39 cellular contexts compared by ENCODE assay signal in the genomic region with DNA sequence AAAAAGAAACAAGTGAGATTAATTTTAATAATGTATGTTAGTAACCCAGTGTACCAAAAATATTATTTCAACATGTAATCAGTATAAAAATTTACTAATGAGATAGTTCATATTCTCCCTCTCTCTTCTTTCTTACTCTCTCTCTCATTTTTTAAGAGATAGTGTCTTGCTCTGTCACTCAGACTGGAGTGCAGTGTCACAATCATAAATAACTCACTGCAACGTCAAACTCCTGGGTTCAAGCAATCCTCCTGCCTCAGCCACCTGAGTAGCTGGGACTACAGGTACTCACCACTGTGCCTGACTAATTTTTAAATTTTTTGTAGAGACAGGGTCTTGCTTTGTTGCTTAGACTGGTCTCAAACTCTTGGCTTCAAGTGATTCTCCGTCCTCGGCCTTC.
"Had no signal": no experiment of that assay in that cellular context is flagged by ENCODE, and none has a peak within 500 bp of the region (broad histone marks: within the 10 kb centered on the region; RNA-seq: fewer than 3 reads in every experiment).

No MANE protein-coding gene starts in this region.

- H3K27ac ChIP-seq: adrenal gland, ascending aorta, body of pancreas, brain microvascular endothelial cell, breast epithelium had no signal

- H3K27ac Mint-ChIP-seq: activated naive CD4-positive, alpha-beta T cell treated with anti-CD3 and anti-CD28 coated beads for 36 hours; activated naive CD4-positive, alpha-beta T cell treated with anti-CD3 and anti-CD28 coated beads, Interleukin-2, amount 50 U/mL, for 24 hours; activated naive CD8-positive, alpha-beta T cell; activated naive CD8-positive, alpha-beta T cell treated with anti-CD3 and anti-CD28 coated beads for 36 hours; activated naive CD8-positive, alpha-beta T cell treated with anti-CD3 and anti-CD28 coated beads, Interleukin-2, amount 10 ng/mL, durations not matched to agents 7 days and 5 days; activated naive CD8-positive, alpha-beta T cell treated with anti-CD3 and anti-CD28 coated beads, Interleukin-2, amount 50 U/mL, for 24 hours; activated T-cell treated with anti-CD3 and anti-CD28 coated beads, Interleukin-2, amount 50 U/mL, for 24 hours; activated T-cell treated with anti-CD3 and anti-CD28 coated beads, Interleukin-2, amount 50 U/mL, for 72 hours; activated T-helper 1 cell treated with anti-CD3 and anti-CD28 coated beads, Interleukin-12 subunit alpha, Interleukin-12 subunit beta, Interleukin-2, Interleukin-4 antibody, amounts not matched to agents 30 ng/mL and 10 ng/mL and 1 ng/mL, durations not matched to agents 14 hours and 24 hours and 36 hours; activated T-helper 17 cell treated with anti-CD3 and anti-CD28 coated beads, Interleukin-2, amount 50 U/mL, for 72 hours; activated T-helper 2 cell treated with anti-CD3 and anti-CD28 coated beads, Interferon-gamma antibody, Interleukin-2, Interleukin-4, amounts not matched to agents 10 μg/mL and 5 μg/mL and 100 μg/mL, durations not matched to agents 14 hours and 24 hours and 36 hours; brain had no signal

- DNase-seq: activated effector memory CD4-positive, alpha-beta T cell treated with anti-CD3 and anti-CD28 coated beads, Interleukin-2, amount 50 U/mL, for 16 hours; activated effector memory CD4-positive, alpha-beta T cell treated with Interleukin-2 at 50 U/mL for 16 hours; activated gamma-delta T cell; activated gamma-delta T cell treated with Interleukin-2 at 50 U/mL for 16 hours; activated naive CD4-positive, alpha-beta T cell; activated naive CD4-positive, alpha-beta T cell treated with anti-CD3 and anti-CD28 coated beads for 36 hours; activated naive CD4-positive, alpha-beta T cell treated with anti-CD3 and anti-CD28 coated beads, Interleukin-2, amount 50 U/mL, for 16 hours; activated naive CD4-positive, alpha-beta T cell treated with Interleukin-2 at 50 U/mL for 16 hours; activated naive CD8-positive, alpha-beta T cell treated with anti-CD3 and anti-CD28 coated beads for 36 hours; activated naive CD8-positive, alpha-beta T cell treated with anti-CD3 and anti-CD28 coated beads, Interleukin-2, amount 10 ng/mL, durations not matched to agents 7 days and 5 days; activated naive CD8-positive, alpha-beta T cell treated with anti-CD3 and anti-CD28 coated beads, Interleukin-2, amount 50 U/mL, for 24 hours; activated T-cell treated with anti-CD3 and anti-CD28 coated beads for 4 hours; activated T-cell treated with anti-CD3 and anti-CD28 coated beads, Interleukin-2, amount 50 U/mL, for 1 hour; activated T-cell treated with anti-CD3 and anti-CD28 coated beads, Interleukin-2, amount 50 U/mL, for 24 hours; activated T-cell treated with anti-CD3 and anti-CD28 coated beads, Interleukin-2, amount 50 U/mL, for 4 hours; activated T-cell treated with anti-CD3 and anti-CD28 coated beads, Interleukin-2, amount 50 U/mL, for 48 hours; activated T-cell treated with anti-CD3 and anti-CD28 coated beads, Interleukin-2, amount 50 U/mL, for 72 hours; adrenal gland; amniotic stem cell; amygdala; anterior cingulate cortex; aorta; body of pancreas; brain microvascular endothelial cell; caudate nucleus; central memory CD4-positive, alpha-beta T cell; cerebellar nuclear complex had no signal

- H3K36me3 ChIP-seq: adrenal gland, breast epithelium had no signal

- H3K27me3 ChIP-seq: adrenal gland, ascending aorta, body of pancreas, brain microvascular endothelial cell, breast epithelium, cardiac muscle cell had no signal

- H3K9me3 ChIP-seq: adrenal gland, ascending aorta, body of pancreas, breast epithelium had no signal

- H3K27me3 Mint-ChIP-seq: activated naive CD4-positive, alpha-beta T cell treated with anti-CD3 and anti-CD28 coated beads, Interleukin-2, amount 50 U/mL, for 24 hours; activated naive CD8-positive, alpha-beta T cell; activated naive CD8-positive, alpha-beta T cell treated with anti-CD3 and anti-CD28 coated beads for 36 hours; activated naive CD8-positive, alpha-beta T cell treated with anti-CD3 and anti-CD28 coated beads, Interleukin-2, amount 10 ng/mL, durations not matched to agents 7 days and 5 days; activated naive CD8-positive, alpha-beta T cell treated with anti-CD3 and anti-CD28 coated beads, Interleukin-2, amount 50 U/mL, for 24 hours; activated T-cell treated with anti-CD3 and anti-CD28 coated beads, Interleukin-2, amount 50 U/mL, for 24 hours; activated T-helper 17 cell treated with anti-CD3 and anti-CD28 coated beads, Interleukin-2, amount 50 U/mL, for 72 hours; brain; central memory CD8-positive, alpha-beta T cell had no signal

- H3K4me1 Mint-ChIP-seq: brain had no signal

- ATAC-seq: activated naive CD8-positive, alpha-beta T cell treated with anti-CD3 and anti-CD28 coated beads, Interleukin-2, amount 50 U/mL, for 24 hours; activated T-cell treated with anti-CD3 and anti-CD28 coated beads, Interleukin-2, amount 50 U/mL, for 4 hours; activated T-cell treated with anti-CD3 and anti-CD28 coated beads, Interleukin-2, amount 50 U/mL, for 72 hours; activated T-helper 17 cell treated with anti-CD3 and anti-CD28 coated beads, Interleukin-2, amount 50 U/mL, for 72 hours; body of pancreas had no signal

- H3K9me3 Mint-ChIP-seq: activated naive CD4-positive, alpha-beta T cell treated with anti-CD3 and anti-CD28 coated beads, Interleukin-2, amount 50 U/mL, for 24 hours; activated naive CD8-positive, alpha-beta T cell treated with anti-CD3 and anti-CD28 coated beads for 36 hours; activated naive CD8-positive, alpha-beta T cell treated with anti-CD3 and anti-CD28 coated beads, Interleukin-2, amount 50 U/mL, for 24 hours; activated T-cell treated with anti-CD3 and anti-CD28 coated beads, Interleukin-2, amount 50 U/mL, for 24 hours; activated T-helper 1 cell treated with anti-CD3 and anti-CD28 coated beads, Interleukin-12 subunit alpha, Interleukin-12 subunit beta, Interleukin-2, Interleukin-4 antibody, amounts not matched to agents 30 ng/mL and 10 ng/mL and 1 ng/mL, durations not matched to agents 14 hours and 24 hours and 36 hours; brain had no signal

- H3K4me1 ChIP-seq: body of pancreas, breast epithelium had no signal

- H3K4me3 ChIP-seq: adrenal gland, ascending aorta, body of pancreas, breast epithelium, cardiac muscle cell had no signal

- H3K4me3 Mint-ChIP-seq: activated naive CD4-positive, alpha-beta T cell treated with anti-CD3 and anti-CD28 coated beads for 36 hours; activated naive CD4-positive, alpha-beta T cell treated with anti-CD3 and anti-CD28 coated beads, Interleukin-2, amount 50 U/mL, for 24 hours; activated naive CD8-positive, alpha-beta T cell; activated naive CD8-positive, alpha-beta T cell treated with anti-CD3 and anti-CD28 coated beads for 36 hours; activated naive CD8-positive, alpha-beta T cell treated with anti-CD3 and anti-CD28 coated beads, Interleukin-2, amount 10 ng/mL, durations not matched to agents 7 days and 5 days; activated naive CD8-positive, alpha-beta T cell treated with anti-CD3 and anti-CD28 coated beads, Interleukin-2, amount 50 U/mL, for 24 hours; activated T-cell treated with anti-CD3 and anti-CD28 coated beads, Interleukin-2, amount 50 U/mL, for 24 hours; activated T-cell treated with anti-CD3 and anti-CD28 coated beads, Interleukin-2, amount 50 U/mL, for 4 hours; activated T-cell treated with anti-CD3 and anti-CD28 coated beads, Interleukin-2, amount 50 U/mL, for 72 hours; activated T-helper 1 cell treated with anti-CD3 and anti-CD28 coated beads, Interleukin-12 subunit alpha, Interleukin-12 subunit beta, Interleukin-2, Interleukin-4 antibody, amounts not matched to agents 30 ng/mL and 10 ng/mL and 1 ng/mL, durations not matched to agents 14 hours and 24 hours and 36 hours; activated T-helper 17 cell treated with anti-CD3 and anti-CD28 coated beads, Interleukin-2, amount 50 U/mL, for 72 hours; brain; central memory CD8-positive, alpha-beta T cell had no signal

- FAIRE-seq: astrocyte, bronchial epithelial cell had no signal
